In the genomic region with DNA sequence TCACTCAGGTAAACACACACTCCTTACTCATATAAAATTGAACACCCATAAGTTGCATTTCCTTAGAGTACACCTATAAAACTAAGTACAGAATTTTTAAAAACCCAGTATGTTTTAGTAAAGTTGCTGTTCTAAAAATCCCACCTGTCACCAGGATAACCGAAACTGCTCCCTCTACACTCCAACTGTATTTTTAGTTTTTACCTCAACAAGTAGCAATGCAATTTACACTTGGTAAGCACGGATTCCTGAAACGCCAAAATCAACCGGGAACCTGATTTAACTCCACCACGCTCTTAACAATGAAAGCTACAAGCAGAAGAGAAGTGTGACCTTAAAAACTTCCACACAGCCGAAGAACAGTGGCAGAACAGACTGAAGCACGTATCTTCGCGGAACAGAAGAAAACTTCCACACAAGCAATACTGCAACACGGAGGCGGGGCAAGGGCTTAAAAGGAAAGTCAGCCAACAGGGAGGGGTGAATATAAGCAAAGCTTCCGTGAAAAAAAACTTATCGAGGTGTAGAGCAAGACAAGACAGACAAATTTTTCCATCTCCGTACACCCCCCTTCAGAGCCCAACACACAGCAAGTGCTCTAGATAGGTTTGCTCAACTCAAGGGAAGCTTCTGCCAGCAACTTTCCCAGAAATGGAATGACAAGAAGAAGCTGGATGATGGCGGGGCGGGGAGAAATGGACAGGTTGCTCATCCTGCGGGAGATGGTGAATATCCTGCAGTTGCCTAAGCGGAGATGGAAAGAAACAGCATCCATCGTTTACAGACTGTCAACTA, we compare ENCODE assay signal across 8 cellular contexts. TPM values are rescaled to one million over a fixed set of nuclear protein-coding genes. Genes with fewer than 3 reads are reported as not detected.
DNase-seq lines count a peak whose midpoint lies in the region; ATAC-seq, FAIRE-seq and TF ChIP-seq lines count a peak whose summit lies in the region.

No MANE protein-coding gene starts in this region.

- H3K27me3 Mint-ChIP-seq in activated CD4-positive, alpha-beta memory T cell treated with anti-CD3 and anti-CD28 coated beads, Interleukin-2, amount 10 ng/mL, durations not matched to agents 7 days and 5 days = peaks cover 7% of the 10 kb centered on the region

- WGBS in mesodermal cell (ENCODE audit: insufficient coverage in 2 of 2), 2 experiments = 7 to 11% methylated on average over 8 to 10 of the region's 19 CpGs

- H3K4me3 Mint-ChIP-seq in activated CD4-positive, alpha-beta memory T cell treated with anti-CD3 and anti-CD28 coated beads, Interleukin-2, amount 10 ng/mL, durations not matched to agents 7 days and 5 days = peak overlapping the region; percentile 90

- peaks cover 12% of the 10 kb centered on the region for H3K36me3 ChIP-seq in mesodermal cell (ENCODE audit: control insufficient read depth, insufficient read depth, low read length)

- peaks cover 27% of the 10 kb centered on the region for H3K36me3 Mint-ChIP-seq in activated CD4-positive, alpha-beta memory T cell treated with anti-CD3 and anti-CD28 coated beads, Interleukin-2, amount 10 ng/mL, durations not matched to agents 7 days and 5 days (ENCODE audit: low read depth)

- no peak for ATAC-seq in GM18907 (IDR thresholded peaks at IDR 0.05; ENCODE audit: unreplicated experiment)

- no peaks in the 10 kb centered on the region for H3K9me3 Mint-ChIP-seq in activated CD4-positive, alpha-beta memory T cell treated with anti-CD3 and anti-CD28 coated beads, Interleukin-2, amount 10 ng/mL, durations not matched to agents 7 days and 5 days

- POLR2A ChIA-PET in GM10248 (lab: Yijun Ruan, JAX) = no interaction called here
- POLR2A ChIA-PET in activated CD4-positive, alpha-beta memory T cell treated with anti-CD3 and anti-CD28 coated beads, Interleukin-2, amount 10 ng/mL, durations not matched to agents 7 days and 5 days (lab: Charles Lee) = interaction anchor here (0.8 to 3.3 kb wide), 6 partner anchors 13 to 140 kb away, joined by 3 to 29 read pairs (median 6); a partner anchor contains a TSS

- peak overlapping the region; percentile 81 for H3K27ac Mint-ChIP-seq in activated CD4-positive, alpha-beta memory T cell treated with anti-CD3 and anti-CD28 coated beads, Interleukin-2, amount 10 ng/mL, durations not matched to agents 7 days and 5 days

- TF ChIP-seq CTCF in GM10248 (IDR thresholded peaks at IDR 0.05; ENCODE audit: control extremely low read depth, extremely low read depth, low read depth, missing control alignments) (no peak), D721Med (IDR thresholded peaks at IDR 0.05; ENCODE audit: insufficient read depth, missing control alignments) (no peak)

- DNase-seq in GM10248 (ENCODE audit: extremely low spot score) (peak; percentile 63), NAMALWA (ENCODE audit: low spot score) (peak; percentile 78), D721Med (ENCODE audit: insufficient read length, low spot score) (no peak)
- DNase-seq in activated CD4-positive, alpha-beta memory T cell treated with anti-CD3 and anti-CD28 coated beads, Interleukin-2, amount 10 ng/mL, durations not matched to agents 7 days and 5 days = peak; percentile 73
- peak; percentile 57 for DNase-seq in effector CD4-positive, alpha-beta T cell
- DNase-seq in stimulated activated CD8-positive, alpha-beta memory T cell treated with anti-CD3 and anti-CD28 coated beads, Interleukin-15, amount 100 ng/mL, for 48 hours (ENCODE audit: low read depth in 2 of 2) = peak; percentile 47 to 53

- H3K4me1 Mint-ChIP-seq in activated CD4-positive, alpha-beta memory T cell treated with anti-CD3 and anti-CD28 coated beads, Interleukin-2, amount 10 ng/mL, durations not matched to agents 7 days and 5 days = peaks cover 48% of the 10 kb centered on the region

- CTCF ChIA-PET in GM10248 (lab: Yijun Ruan, JAX) = interaction anchor here (1.1 to 3.1 kb wide), 3 partner anchors 13 to 54 kb away, joined by 3 to 19 read pairs (median 4); no protein-coding TSS in a partner anchor
- CTCF ChIA-PET in activated CD4-positive, alpha-beta memory T cell treated with anti-CD3 and anti-CD28 coated beads, Interleukin-2, amount 10 ng/mL, durations not matched to agents 7 days and 5 days (lab: Charles Lee) = interaction anchor here (1.1 to 5.4 kb wide), 4 partner anchors 10 to 54 kb away, joined by 3 to 32 read pairs (median 3); a partner anchor contains a TSS

- no peak for FAIRE-seq in D721Med (lab: Jason Lieb, UNC)

- peak overlapping the region; percentile 29 for H3K27ac ChIP-seq in mesodermal cell (ENCODE audit: low read depth, low read length, severe bottlenecking)

- no peaks in the 10 kb centered on the region for H3K9me3 ChIP-seq in mesodermal cell (ENCODE audit: control insufficient read depth, low read length)

- H3K4me1 ChIP-seq in mesodermal cell (ENCODE audit: control insufficient read depth, insufficient read depth, low read length, poor library complexity, severe bottlenecking) = no peaks in the 10 kb centered on the region

- peak overlapping the region; percentile 72 for H3K4me3 ChIP-seq in mesodermal cell (ENCODE audit: extremely low read depth, insufficient read depth, low read length, poor library complexity, severe bottlenecking)

RNA-seq across cellular contexts. Expression of a gene that starts 1.4 kb away (rescaled TPM):
- total RNA-seq in activated CD4-positive, alpha-beta memory T cell treated with anti-CD3 and anti-CD28 coated beads, Interleukin-2, amount 10 ng/mL, durations not matched to agents 7 days and 5 days = 10 to 100 TPM; 56.6 to 60.5 TPM
- 80.9 TPM for polyA plus RNA-seq in mesodermal cell (2013, experiment 1 of 2)
- 84.1 TPM for polyA plus RNA-seq in mesodermal cell (2013, experiment 2 of 2)

RNA-seq across cellular contexts. Expression of a gene that starts 32.5 kb away (rescaled TPM):
- total RNA-seq in activated CD4-positive, alpha-beta memory T cell treated with anti-CD3 and anti-CD28 coated beads, Interleukin-2, amount 10 ng/mL, durations not matched to agents 7 days and 5 days = 10 to 100 TPM; 32.5 to 34.2 TPM
- 31.7 TPM for polyA plus RNA-seq in mesodermal cell (2013, experiment 1 of 2)
- 29.3 TPM for polyA plus RNA-seq in mesodermal cell (2013, experiment 2 of 2)
